1 cellular context compared by ENCODE assay signal in genomic region chr12:1890810-1891209, GRCh38.
A peak's percentile ranks its signal among the peaks of the same experiment; 100 is the strongest.
TF ChIP-seq lines count a peak whose summit lies in the region.

No MANE protein-coding gene starts in this region.

TF ChIP-seq in IMR-90, 13 proteins besides CTCF, POLR2A, EP300 and RAD21:
- TF ChIP-seq FOS (IDR thresholded peaks at IDR 0.05; ENCODE audit: low read depth, low read length) (no peak), CEBPB (IDR thresholded peaks at IDR 0.05; ENCODE audit: low read depth, low read length) (peak; percentile 54; the same call in 1 of the 2 replicates)
